In genomic region chr3:155843569-155843968, GRCh38 we compare ENCODE assay signal across 11 cellular contexts.
"Had no signal": no experiment of that assay in that cellular context is flagged by ENCODE, and none has a peak within 500 bp of the region (broad histone marks: within the 10 kb centered on the region; RNA-seq: fewer than 3 reads in every experiment).

No MANE protein-coding gene starts in this region.

- H3K27me3 ChIP-seq: cardiac muscle cell, gastrocnemius medialis, sigmoid colon, transverse colon had no signal

- H3K27ac ChIP-seq: cardiac muscle cell, gastrocnemius medialis, sigmoid colon, transverse colon had no signal

- ATAC-seq: gastrocnemius medialis, left ventricle myocardium superior had no signal

- DNase-seq: activated B cell treated with CpG ODN at 0.5 μM for 24 hours; activated CD8-positive, alpha-beta memory T cell treated with anti-CD3 and anti-CD28 coated beads for 24 hours; activated naive CD4-positive, alpha-beta T cell treated with anti-CD3 and anti-CD28 coated beads, Interleukin-2, amount 10 ng/mL, durations not matched to agents 7 days and 5 days; gastrocnemius medialis; left ventricle myocardium superior; sigmoid colon; stimulated activated naive CD4-positive, alpha-beta T cell; substantia nigra; transverse colon had no signal

- FAIRE-seq: colon had no signal

- H3K9me3 ChIP-seq: gastrocnemius medialis, sigmoid colon, transverse colon had no signal

- H3K4me3 ChIP-seq: cardiac muscle cell, gastrocnemius medialis, sigmoid colon, transverse colon had no signal

- H3K36me3 ChIP-seq: cardiac muscle cell, gastrocnemius medialis, transverse colon had no signal
